ENCODE assay signal across 16 cellular contexts in genomic region chr20:49586967-49587587, GRCh38. TPM values are rescaled to one million over a fixed set of nuclear protein-coding genes. Genes with fewer than 3 reads are reported as not detected.
DNase-seq lines count a peak whose midpoint lies in the region; ATAC-seq and TF ChIP-seq lines count a peak whose summit lies in the region.
"Had no signal": no experiment of that assay in that cellular context is flagged by ENCODE, and none has a peak within 500 bp of the region (broad histone marks: within the 10 kb centered on the region; RNA-seq: fewer than 3 reads in every experiment).

No MANE protein-coding gene starts in this region.

- 5 to 11% methylated on average over 13 of the region's 13 CpGs for WGBS in GM23248 (ENCODE audit: low coverage in 1 of 2, low lambda C conversion rate in 2 of 2, missing lambda C conversion rate in 2 of 2), 2 experiments
- WGBS in suprapubic skin: 56% methylated on average over 13 of the region's 13 CpGs
- 56 to 58% methylated on average over 13 of the region's 13 CpGs for WGBS in upper lobe of left lung, 2 donors

- DNase-seq in GM23248 (peak; percentile 81), brain microvascular endothelial cell (peak; percentile 66), left ventricle myocardium inferior (no peak), suprapubic skin (ENCODE audit: low spot score in 2 of 2) (no peak), T-cell (no peak), upper lobe of left lung (no peak)
- no peak for DNase-seq in activated naive CD4-positive, alpha-beta T cell treated with Interleukin-2 at 50 U/mL for 16 hours
- DNase-seq: activated CD4-positive, alpha-beta T cell treated with anti-CD3 and anti-CD28 coated beads for 36 hours; activated T-cell treated with anti-CD3 and anti-CD28 coated beads for 4 hours; CD8-positive, alpha-beta memory T cell; colonic mucosa; KBM-7 had no signal

- H3K4me3 Mint-ChIP-seq in T-cell: no peak overlapping the region
- H3K4me3 Mint-ChIP-seq: activated CD4-positive, alpha-beta T cell treated with anti-CD3 and anti-CD28 coated beads for 36 hours; CD8-positive, alpha-beta memory T cell; stimulated activated memory B cell treated with anti-CD40 and anti-IgM and Interleukin-4, amounts not matched to agents 10 μg/mL and 1 μg/mL and 100 μg/mL, for 72 hours; T-helper 2 cell treated with Interferon-gamma antibody and Interleukin-4, amounts not matched to agents 5 μg/mL and 100 μg/mL, for 36 hours had no signal

- no peak overlapping the region for H2AFZ ChIP-seq in GM23248

- H3K36me3 ChIP-seq in GM23248 (ENCODE audit: low read depth): no peaks in the 10 kb centered on the region
- no peaks in the 10 kb centered on the region for H3K36me3 ChIP-seq in brain microvascular endothelial cell (replicated peaks)
- no peaks in the 10 kb centered on the region for H3K36me3 ChIP-seq in left ventricle myocardium inferior
- H3K36me3 ChIP-seq in suprapubic skin: no peaks in the 10 kb centered on the region
- H3K36me3 ChIP-seq in upper lobe of left lung: no peaks in the 10 kb centered on the region
- H3K36me3 ChIP-seq: colonic mucosa had no signal

- H3F3A ChIP-seq in GM23248 (ENCODE audit: insufficient read depth): peaks cover 63% of the 10 kb centered on the region

- H4K20me1 ChIP-seq in GM23248 (ENCODE audit: insufficient read depth): no peaks in the 10 kb centered on the region

- peaks cover 3 to 5% (median 5%) of the 10 kb centered on the region in 3 donors for H3K9me3 Mint-ChIP-seq in T-cell

- in situ Hi-C loops in GM23248 (cut with MboI): no loop called here
- in situ Hi-C loops in brain microvascular endothelial cell (cut with HindIII; ENCODE audit: low pct_ligation_motif_present, low sequenced_read_pairs): no loop called here

- peaks cover 0 to 28% (median 5%) of the 10 kb centered on the region in 3 donors for H3K4me1 Mint-ChIP-seq in T-cell

- H3K27ac ChIP-seq in GM23248 (peak overlapping the region; percentile 92), brain microvascular endothelial cell (peak overlapping the region; percentile 56), left ventricle myocardium inferior (replicated peaks) (peak overlapping the region; percentile 83), suprapubic skin (peak overlapping the region; percentile 25), upper lobe of left lung (no peak overlapping the region)
- H3K27ac ChIP-seq: colonic mucosa had no signal

- no peak for TF ChIP-seq CTCF in brain microvascular endothelial cell (IDR thresholded peaks at IDR 0.05; ENCODE audit: low read depth, low read length, missing control alignments)
- TF ChIP-seq CTCF in left ventricle myocardium inferior (IDR thresholded peaks at IDR 0.05; ENCODE audit: borderline replicate concordance): no peak
- no peak for TF ChIP-seq CTCF in suprapubic skin (IDR thresholded peaks at IDR 0.05)
- TF ChIP-seq CTCF in upper lobe of left lung (IDR thresholded peaks at IDR 0.05): no peak

- no peak for ATAC-seq in T-cell (replicated peaks in 1 of 4)
- ATAC-seq in HG03442 (IDR thresholded peaks at IDR 0.05; ENCODE audit: unreplicated experiment): no peak
- no peak for ATAC-seq in upper lobe of left lung (ENCODE audit: low FRiP score in 2 of 2)
- ATAC-seq: activated CD4-positive, alpha-beta T cell treated with anti-CD3 and anti-CD28 coated beads for 36 hours; stimulated activated memory B cell treated with anti-CD40 and anti-IgM and Interleukin-4, amounts not matched to agents 10 μg/mL and 1 μg/mL and 100 μg/mL, for 72 hours had no signal

- H3K4me2 ChIP-seq in GM23248 (ENCODE audit: unreplicated experiment): peak overlapping the region; percentile 13

- POLR2A ChIA-PET in T-cell (lab: Charles Lee): no interaction called here

- CTCF ChIA-PET in T-cell (lab: Charles Lee): no interaction called here

- TF ChIP-seq EP300 in suprapubic skin (IDR thresholded peaks at IDR 0.05) (no peak), upper lobe of left lung (IDR thresholded peaks at IDR 0.05) (no peak)

- H3K4me3 ChIP-seq in GM23248 (no peak overlapping the region), brain microvascular endothelial cell (ENCODE audit: low read depth, low read length) (no peak overlapping the region), left ventricle myocardium inferior (no peak overlapping the region), suprapubic skin (no peak overlapping the region), upper lobe of left lung (no peak overlapping the region)
- H3K4me3 ChIP-seq: colonic mucosa, lung had no signal

- H3K9ac ChIP-seq in GM23248: peak overlapping the region; percentile 78

- H3K27ac Mint-ChIP-seq in T-cell: no peak overlapping the region
- H3K27ac Mint-ChIP-seq: activated CD4-positive, alpha-beta T cell treated with anti-CD3 and anti-CD28 coated beads for 36 hours; CD8-positive, alpha-beta memory T cell; stimulated activated memory B cell treated with anti-CD40 and anti-IgM and Interleukin-4, amounts not matched to agents 10 μg/mL and 1 μg/mL and 100 μg/mL, for 72 hours; T-helper 2 cell treated with Interferon-gamma antibody and Interleukin-4, amounts not matched to agents 5 μg/mL and 100 μg/mL, for 36 hours had no signal

- H3K27me3 ChIP-seq in GM23248 (replicated peaks; ENCODE audit: insufficient read depth) (no peaks in the 10 kb centered on the region), brain microvascular endothelial cell (replicated peaks) (no peaks in the 10 kb centered on the region), left ventricle myocardium inferior (ENCODE audit: low read depth) (no peaks in the 10 kb centered on the region), suprapubic skin (peaks cover 3% of the 10 kb centered on the region), upper lobe of left lung (no peaks in the 10 kb centered on the region)
- H3K27me3 ChIP-seq: colonic mucosa had no signal

- H3K9me3 ChIP-seq in GM23248 (ENCODE audit: low read depth) (no peaks in the 10 kb centered on the region), left ventricle myocardium inferior (replicated peaks) (peaks cover 9% of the 10 kb centered on the region), suprapubic skin (no peaks in the 10 kb centered on the region), upper lobe of left lung (peaks cover 0 to 6% (median 2%) of the 10 kb centered on the region in 4 donors)
- H3K9me3 ChIP-seq: colonic mucosa had no signal

- H3K4me1 ChIP-seq in GM23248 (ENCODE audit: insufficient read depth) (peaks cover 68% of the 10 kb centered on the region), left ventricle myocardium inferior (peaks cover 55% of the 10 kb centered on the region), suprapubic skin (peaks cover 22% of the 10 kb centered on the region), upper lobe of left lung (peaks cover 14 to 33% (median 21%) of the 10 kb centered on the region in 4 donors)
- H3K4me1 ChIP-seq: colonic mucosa had no signal

- intact Hi-C loops in left ventricle myocardium inferior (cut with micrococcal nuclease): no loop called here

- H3K79me2 ChIP-seq in GM23248 (ENCODE audit: insufficient read depth): no peaks in the 10 kb centered on the region

- peaks cover 3% of the 10 kb centered on the region for H3K36me3 Mint-ChIP-seq in T-cell

- peaks cover 12 to 29% of the 10 kb centered on the region in 2 donors for H3K27me3 Mint-ChIP-seq in T-cell

- no peaks in the 10 kb centered on the region for H3K9me2 ChIP-seq in GM23248 (ENCODE audit: insufficient read depth)

- TF ChIP-seq POLR2A in suprapubic skin (IDR thresholded peaks at IDR 0.05) (no peak), upper lobe of left lung (IDR thresholded peaks at IDR 0.05) (no peak)

RNA-seq across cellular contexts. Expression of gene PTGIS, which starts 19.1 kb away (rescaled TPM):
- total RNA-seq in GM23248 (2014; rRNA removed; shearing (Covaris generic)): 178 and 192 TPM in 2 replicates
- 109 and 114 TPM in 2 replicates for polyA plus RNA-seq in GM23248 (2016; fragmentation: Nextera tagmentation; extraction: Ambion mirVana)
- total RNA-seq in left ventricle myocardium inferior (26.3 TPM), suprapubic skin (10 to 100 TPM in 1 of 4 donors, 1 to 10 TPM in 3; 4.3 to 14.4 (median 7.0) TPM), T-cell (under 1 TPM in 3 of 5 donors, not detected in 2; 0.22 to 0.46 (median 0.23) TPM), upper lobe of left lung (10 to 100 TPM in 4 of 6 donors, 1 to 10 TPM in 2; 8.2 to 71.4 (median 18.4) TPM)

Comparison
In these comparisons a context has a peak if more than half of its experiments do, and no peak if none do; other contexts are left out.
1. DNase-seq: peak in GM23248 (single experiment) and brain microvascular endothelial cell (single experiment); none in left ventricle myocardium inferior (single experiment), suprapubic skin (0 of 2), T-cell (0 of 34), activated naive CD4-positive, alpha-beta T cell treated with Interleukin-2 at 50 U/mL for 16 hours (single experiment) and upper lobe of left lung (0 of 2).
2. H3K27ac ChIP-seq: peak in GM23248 (single experiment), brain microvascular endothelial cell (single experiment), left ventricle myocardium inferior (single experiment) and suprapubic skin (single experiment); none in upper lobe of left lung (0 of 4).